Comparison of ENCODE assay signal across 24 cellular contexts in the genomic region with DNA sequence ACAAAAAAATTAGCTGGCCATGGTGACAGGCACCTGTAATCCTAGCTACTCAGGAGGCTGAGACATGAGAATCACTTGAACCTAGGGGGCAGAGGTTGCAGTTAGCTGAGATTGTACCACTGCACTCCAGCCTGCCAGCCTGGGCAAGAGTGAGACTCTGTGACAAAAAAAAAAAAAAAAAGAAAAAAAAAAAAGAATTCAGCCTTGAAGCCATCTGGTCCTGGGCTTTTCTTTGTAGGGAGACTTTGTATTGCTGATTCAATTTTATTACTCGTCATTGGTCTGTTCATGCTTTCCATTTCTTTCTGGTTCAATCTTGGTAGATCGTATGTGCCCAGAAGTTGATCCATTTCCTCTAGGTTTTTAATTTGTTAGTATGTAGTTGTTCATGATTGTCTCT.
"Had no signal": no experiment of that assay in that cellular context is flagged by ENCODE, and none has a peak within 500 bp of the region (broad histone marks: within the 10 kb centered on the region; RNA-seq: fewer than 3 reads in every experiment).

No MANE protein-coding gene starts in this region.

- H3K4me1 Mint-ChIP-seq: endodermal cell had no signal

- H3K4me1 ChIP-seq: colonic mucosa, gastrocnemius medialis, left lung, lower lobe of right lung had no signal

- H3K4me3 Mint-ChIP-seq: dendritic cell treated with granulocyte-macrophage colony-stimulating factor and Interleukin-4, amounts not matched to agents 40 ng/mL and 50 ng/mL, for 4 days; effector memory CD8-positive, alpha-beta T cell; endodermal cell; mesothelial cell of epicardium had no signal

- H3K9me3 ChIP-seq: colonic mucosa, gastrocnemius medialis had no signal

- H3K36me3 ChIP-seq: colonic mucosa, esophagus squamous epithelium, gastrocnemius medialis, heart right ventricle, left lung, lower lobe of right lung had no signal

- H3K27me3 Mint-ChIP-seq: dendritic cell treated with granulocyte-macrophage colony-stimulating factor and Interleukin-4, amounts not matched to agents 40 ng/mL and 50 ng/mL, for 4 days; effector memory CD8-positive, alpha-beta T cell had no signal

- H3K27ac ChIP-seq: colonic mucosa, epithelial cell of prostate, esophagus squamous epithelium, gastrocnemius medialis, heart right ventricle, left lung, lower lobe of right lung had no signal

- ATAC-seq: effector memory CD8-positive, alpha-beta T cell; esophagus mucosa; gastrocnemius medialis; heart right ventricle; left cardiac atrium; left lung; left ventricle myocardium superior; lower lobe of right lung; mucosa of descending colon had no signal

- DNase-seq: colonic mucosa; cortex of kidney; effector CD8-positive, alpha-beta T cell; effector memory CD8-positive, alpha-beta T cell; endodermal cell; erythroblast; esophagus squamous epithelium; foreskin fibroblast; foreskin melanocyte; gastrocnemius medialis; glutamatergic neuron; head of caudate nucleus; heart right ventricle; hippocampal formation; left cardiac atrium; left lung; left ventricle myocardium superior; lower lobe of right lung; mesenchymal stem cell; mucosa of descending colon had no signal

- H3K27ac Mint-ChIP-seq: dendritic cell treated with granulocyte-macrophage colony-stimulating factor and Interleukin-4, amounts not matched to agents 40 ng/mL and 50 ng/mL, for 4 days; effector memory CD8-positive, alpha-beta T cell; endodermal cell; mesothelial cell of epicardium had no signal

- H3K27me3 ChIP-seq: colonic mucosa, esophagus squamous epithelium, gastrocnemius medialis, heart right ventricle, left lung had no signal

- H3K4me3 ChIP-seq: colonic mucosa, esophagus squamous epithelium, gastrocnemius medialis, heart right ventricle, left lung, lower lobe of right lung, mucosa of descending colon had no signal
